Comparison of ENCODE assay signal across 22 cellular contexts in genomic region chr12:56229819-56230448, GRCh38. TPM values are rescaled to one million over a fixed set of nuclear protein-coding genes. Genes with fewer than 3 reads are reported as not detected.
A peak's percentile ranks its signal among the peaks of the same experiment; 100 is the strongest.
DNase-seq lines count a peak whose midpoint lies in the region; ATAC-seq and TF ChIP-seq lines count a peak whose summit lies in the region.
"Had no signal": no experiment of that assay in that cellular context is flagged by ENCODE, and none has a peak within 500 bp of the region (broad histone marks: within the 10 kb centered on the region; RNA-seq: fewer than 3 reads in every experiment).

A gene with protein sequence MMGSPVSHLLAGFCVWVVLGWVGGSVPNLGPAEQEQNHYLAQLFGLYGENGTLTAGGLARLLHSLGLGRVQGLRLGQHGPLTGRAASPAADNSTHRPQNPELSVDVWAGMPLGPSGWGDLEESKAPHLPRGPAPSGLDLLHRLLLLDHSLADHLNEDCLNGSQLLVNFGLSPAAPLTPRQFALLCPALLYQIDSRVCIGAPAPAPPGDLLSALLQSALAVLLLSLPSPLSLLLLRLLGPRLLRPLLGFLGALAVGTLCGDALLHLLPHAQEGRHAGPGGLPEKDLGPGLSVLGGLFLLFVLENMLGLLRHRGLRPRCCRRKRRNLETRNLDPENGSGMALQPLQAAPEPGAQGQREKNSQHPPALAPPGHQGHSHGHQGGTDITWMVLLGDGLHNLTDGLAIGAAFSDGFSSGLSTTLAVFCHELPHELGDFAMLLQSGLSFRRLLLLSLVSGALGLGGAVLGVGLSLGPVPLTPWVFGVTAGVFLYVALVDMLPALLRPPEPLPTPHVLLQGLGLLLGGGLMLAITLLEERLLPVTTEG (plus strand): TSS chr12:56230051. CDS start chr12:56231275, 1,224 bp downstream.

- H3K27me3 ChIP-seq in BLaER1 (no peaks in the 10 kb centered on the region), Karpas-422 (ENCODE audit: low read length) (no peaks in the 10 kb centered on the region), neural progenitor cell (no peaks in the 10 kb centered on the region)
- H3K27me3 ChIP-seq: ascending aorta had no signal

- H3F3A ChIP-seq in neural progenitor cell (ENCODE audit: low read depth): no peaks in the 10 kb centered on the region

- no peak within 1 kb of the TSS for H3K4me3 ChIP-seq in BLaER1
- no peak within 1 kb of the TSS for H3K4me3 ChIP-seq in Karpas-422 (ENCODE audit: low read length)
- H3K4me3 ChIP-seq in neural progenitor cell: no peak within 1 kb of the TSS
- H3K4me3 ChIP-seq: ascending aorta, prostate gland had no signal

- H3K27ac Mint-ChIP-seq in neural progenitor cell: no peak within 1 kb of the TSS
- peak within 1 kb of the TSS in 1 of 2 donors; percentile 54 for H3K27ac Mint-ChIP-seq in stimulated activated naive CD8-positive, alpha-beta T cell treated with anti-CD3 and anti-CD28 coated beads, Interleukin-15, amount 100 ng/mL, for 72 hours
- H3K27ac Mint-ChIP-seq: activated naive CD4-positive, alpha-beta T cell treated with anti-CD3 and anti-CD28 coated beads, Interleukin-2, amount 10 ng/mL, durations not matched to agents 7 days and 5 days; CD4-positive, alpha-beta T cell had no signal

- no peaks in the 10 kb centered on the region for H3K9me3 ChIP-seq in BLaER1
- H3K9me3 ChIP-seq in Karpas-422 (ENCODE audit: low read length): no peaks in the 10 kb centered on the region
- no peaks in the 10 kb centered on the region for H3K9me3 ChIP-seq in neural progenitor cell (ENCODE audit: low read depth)
- H3K9me3 ChIP-seq: ascending aorta, prostate gland had no signal

- TF ChIP-seq CTCF in neural progenitor cell (IDR thresholded peaks at IDR 0.05): no peak

- H3K4me2 ChIP-seq in BLaER1: peak within 1 kb of the TSS; percentile 73
- H3K4me2 ChIP-seq in Karpas-422 (ENCODE audit: low read depth, low read length, poor library complexity, severe bottlenecking): no peak within 1 kb of the TSS
- H3K4me2 ChIP-seq in neural progenitor cell: no peak within 1 kb of the TSS

- peaks cover 7% of the 10 kb centered on the region for H3K27me3 Mint-ChIP-seq in neural progenitor cell (ENCODE audit: insufficient read depth, low read depth)
- H3K27me3 Mint-ChIP-seq in stimulated activated naive CD8-positive, alpha-beta T cell treated with anti-CD3 and anti-CD28 coated beads, Interleukin-15, amount 100 ng/mL, for 72 hours: no peaks in the 10 kb centered on the region
- H3K27me3 Mint-ChIP-seq: activated naive CD4-positive, alpha-beta T cell treated with anti-CD3 and anti-CD28 coated beads, Interleukin-2, amount 10 ng/mL, durations not matched to agents 7 days and 5 days; CD4-positive, alpha-beta T cell had no signal

- peak within 1 kb of the TSS; percentile 46 for H3K4me3 Mint-ChIP-seq in neural progenitor cell
- no peak within 1 kb of the TSS for H3K4me3 Mint-ChIP-seq in stimulated activated naive CD8-positive, alpha-beta T cell treated with anti-CD3 and anti-CD28 coated beads, Interleukin-15, amount 100 ng/mL, for 72 hours
- H3K4me3 Mint-ChIP-seq: activated naive CD4-positive, alpha-beta T cell treated with anti-CD3 and anti-CD28 coated beads, Interleukin-2, amount 10 ng/mL, durations not matched to agents 7 days and 5 days; CD4-positive, alpha-beta T cell had no signal

- 0 out of 2 replicates have a peak within 1 kb of the TSS, but pooled peaks have one; percentile 5 for H3K9ac ChIP-seq in BLaER1
- no peak within 1 kb of the TSS for H3K9ac ChIP-seq in Karpas-422 (ENCODE audit: low read length)
- no peak within 1 kb of the TSS for H3K9ac ChIP-seq in neural progenitor cell

- H4K20me1 ChIP-seq in BLaER1 (no peaks in the 10 kb centered on the region), Karpas-422 (ENCODE audit: insufficient read depth, low read depth, low read length) (no peaks in the 10 kb centered on the region), neural progenitor cell (ENCODE audit: low read depth) (no peaks in the 10 kb centered on the region)

- H3K27ac ChIP-seq in BLaER1 (peak within 1 kb of the TSS; percentile 71), Karpas-422 (ENCODE audit: low read length) (no peak within 1 kb of the TSS), neural progenitor cell (no peak within 1 kb of the TSS)
- H3K27ac ChIP-seq: ascending aorta, prostate gland had no signal

- DNase-seq in Karpas-422 (peak; percentile 42), erythroblast (lab: John Stamatoyannopoulos, UW) (no peak), neural progenitor cell (ENCODE audit: low spot score) (no peak), NCI-H774 (lab: John Stamatoyannopoulos, UW) (no peak), occipital lobe (lab: John Stamatoyannopoulos, UW) (no peak)
- no peak for DNase-seq in stimulated activated naive CD8-positive, alpha-beta T cell treated with anti-CD3 and anti-CD28 coated beads, Interleukin-15, amount 100 ng/mL, for 72 hours
- DNase-seq: activated CD4-positive, alpha-beta T cell treated with anti-CD3 and anti-CD28 coated beads, Interleukin-2, amount 50 U/mL, for 48 hours; activated naive CD4-positive, alpha-beta T cell treated with anti-CD3 and anti-CD28 coated beads, Interleukin-2, amount 10 ng/mL, durations not matched to agents 7 days and 5 days; activated T-cell treated with anti-CD3 and anti-CD28 coated beads for 4 hours; CD4-positive, alpha-beta T cell; cerebellar nuclear complex; glutamatergic neuron; OCI-M1; SIG-M5; stimulated activated CD4-positive, alpha-beta T cell treated with anti-CD3 and anti-CD28 coated beads, Interleukin-4, amount 100 ng/mL, for 4 hours; substantia nigra had no signal

- peaks cover 12% of the 10 kb centered on the region for H3K36me3 ChIP-seq in BLaER1
- 0 out of 2 replicates have a peak, but pooled peaks cover 3% of the 10 kb centered on the region for H3K36me3 ChIP-seq in Karpas-422 (ENCODE audit: insufficient read depth, low read length)
- no peaks in the 10 kb centered on the region for H3K36me3 ChIP-seq in neural progenitor cell
- H3K36me3 ChIP-seq: prostate gland had no signal

- H3K79me2 ChIP-seq in Karpas-422 (ENCODE audit: low read length): peaks cover 4% of the 10 kb centered on the region
- peaks cover 6% of the 10 kb centered on the region for H3K79me2 ChIP-seq in neural progenitor cell (ENCODE audit: low read depth)

- ATAC-seq in HG03139 (IDR thresholded peaks at IDR 0.05; ENCODE audit: unreplicated experiment): no peak
- ATAC-seq in stimulated activated naive CD8-positive, alpha-beta T cell treated with anti-CD3 and anti-CD28 coated beads, Interleukin-15, amount 100 ng/mL, for 72 hours: no peak

- TF ChIP-seq POLR2A in erythroblast (IDR thresholded peaks at IDR 0.05; ENCODE audit: low read length): peak; percentile 17

- H3K4me1 ChIP-seq in BLaER1 (peaks cover 53% of the 10 kb centered on the region), Karpas-422 (ENCODE audit: low read length) (peaks cover 8% of the 10 kb centered on the region), neural progenitor cell (peaks cover 3% of the 10 kb centered on the region)
- H3K4me1 ChIP-seq: prostate gland had no signal

- H3K36me3 Mint-ChIP-seq in neural progenitor cell: peaks cover 4% of the 10 kb centered on the region

- no peaks in the 10 kb centered on the region for H3K9me2 ChIP-seq in Karpas-422 (replicated peaks; ENCODE audit: insufficient read depth, low read length)

- H3K9me3 Mint-ChIP-seq in neural progenitor cell: no peaks in the 10 kb centered on the region
- H3K9me3 Mint-ChIP-seq in stimulated activated naive CD8-positive, alpha-beta T cell treated with anti-CD3 and anti-CD28 coated beads, Interleukin-15, amount 100 ng/mL, for 72 hours: no peaks in the 10 kb centered on the region
- H3K9me3 Mint-ChIP-seq: activated naive CD4-positive, alpha-beta T cell treated with anti-CD3 and anti-CD28 coated beads, Interleukin-2, amount 10 ng/mL, durations not matched to agents 7 days and 5 days; CD4-positive, alpha-beta T cell had no signal

- H2AFZ ChIP-seq in Karpas-422 (ENCODE audit: low read length) (no peak within 1 kb of the TSS), neural progenitor cell (replicated peaks) (no peak within 1 kb of the TSS)

- H3K4me1 Mint-ChIP-seq in neural progenitor cell: peaks cover 13% of the 10 kb centered on the region
- H3K4me1 Mint-ChIP-seq in stimulated activated naive CD8-positive, alpha-beta T cell treated with anti-CD3 and anti-CD28 coated beads, Interleukin-15, amount 100 ng/mL, for 72 hours: peaks cover 9% of the 10 kb centered on the region

RNA-seq across cellular contexts. Expression of the gene that starts here (rescaled TPM):
- total RNA-seq in Karpas-422 (2014; rRNA removed; shearing (Covaris generic); ENCODE audit: low replicate concordance): 0.61 TPM in 1 of 2 replicates, not detected in the other
- total RNA-seq in neural progenitor cell (ENCODE audit: low replicate concordance): 0.54 and 1.5 TPM in 2 replicates
- total RNA-seq in occipital lobe: not detected
- total RNA-seq: ascending aorta, lower leg skin, myocyte, prostate gland had no signal

Comparison
In these comparisons a context has a peak if more than half of its experiments do, and no peak if none do; other contexts are left out.
1. Peak in DNase-seq in Karpas-422; RNA of the gene not detected or under 1 TPM.